ENCODE assay signal across 28 cellular contexts in the genomic region with DNA sequence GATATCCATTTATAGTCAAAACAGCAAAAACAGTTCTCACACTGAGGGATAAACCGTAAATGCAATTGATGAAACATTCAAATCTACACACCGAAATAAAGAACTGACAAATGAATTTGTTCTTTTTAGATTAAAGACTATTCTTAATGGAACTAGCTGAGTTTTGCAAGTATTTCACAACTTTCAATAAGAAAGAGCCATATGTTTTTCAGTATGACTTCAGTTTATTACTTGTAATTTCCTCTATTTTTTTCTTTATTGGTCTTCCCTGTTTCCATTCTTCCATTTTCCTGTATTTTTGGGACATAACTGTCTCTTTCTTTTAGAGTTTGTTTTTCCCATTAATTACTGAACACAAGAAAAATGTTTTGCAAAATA. TPM values are rescaled to one million over a fixed set of nuclear protein-coding genes. Genes with fewer than 3 reads are reported as not detected.
DNase-seq lines count a peak whose midpoint lies in the region; ATAC-seq, FAIRE-seq and TF ChIP-seq lines count a peak whose summit lies in the region.
"Had no signal": no experiment of that assay in that cellular context is flagged by ENCODE, and none has a peak within 500 bp of the region (broad histone marks: within the 10 kb centered on the region; RNA-seq: fewer than 3 reads in every experiment).

No MANE protein-coding gene starts in this region.

- H3K4me2 ChIP-seq in endothelial cell of umbilical vein (ENCODE audit: insufficient read depth, low read length), result peak overlapping the region; percentile 87

- H3K9ac ChIP-seq in endothelial cell of umbilical vein (replicated peaks; ENCODE audit: extremely low read depth, insufficient read depth, low read length), result no peak overlapping the region

- H3K79me2 ChIP-seq in endothelial cell of umbilical vein (ENCODE audit: control insufficient read depth, insufficient read depth, low read length), result peaks cover 79% of the 10 kb centered on the region

- peaks cover 50% of the 10 kb centered on the region for H3K4me1 Mint-ChIP-seq in T-helper 1 cell treated with Interleukin-12 subunit alpha and Interleukin-12 subunit beta and Interleukin-4 antibody, amounts not matched to agents 30 μg/mL and 1 μg/mL, for 36 hours (ENCODE audit: low read depth)
- H3K4me1 Mint-ChIP-seq in type B pancreatic cell (ENCODE audit: unreplicated experiment), result peaks cover 4% of the 10 kb centered on the region
- peaks cover 35% of the 10 kb centered on the region for H3K4me1 Mint-ChIP-seq in stimulated activated memory B cell treated with anti-CD40 and anti-IgM and Interleukin-4, amounts not matched to agents 10 μg/mL and 1 μg/mL and 100 μg/mL, for 72 hours

- no TSS peak for BruUV-seq in endothelial cell of umbilical vein (replicated peaks; lab: Mats Ljungman, UMichigan)

- H3K27me3 ChIP-seq in SJSA1 (replicated peaks) (no peaks in the 10 kb centered on the region), endothelial cell of umbilical vein (ENCODE audit: control insufficient read depth in 2 of 2, insufficient read depth in 2 of 2, low read length in 2 of 2) (no peaks in the 10 kb centered on the region)
- H3K27me3 ChIP-seq: adrenal gland, brain microvascular endothelial cell had no signal

- H3K4me3 ChIP-seq in SJSA1, result no peak overlapping the region
- H3K4me3 ChIP-seq in endothelial cell of umbilical vein (replicated peaks in 1 of 3; ENCODE audit: insufficient read depth in 1 of 3, low read depth in 1 of 3, low read length in 3 of 3), result no peak overlapping the region
- H3K4me3 ChIP-seq: adrenal gland, dorsolateral prefrontal cortex, prostate gland, sigmoid colon had no signal

- no peaks in the 10 kb centered on the region for H4K20me1 ChIP-seq in endothelial cell of umbilical vein (replicated peaks; ENCODE audit: control insufficient read depth, extremely low read depth, insufficient read depth, low read length)

- POLR2A ChIA-PET in endothelial cell of umbilical vein (lab: Charles Lee), result interaction anchor here (0.5 to 1.1 kb wide), 2 partner anchors 43 to 90 kb away, joined by 3 read pairs; no protein-coding TSS in a partner anchor

- TF ChIP-seq POLR2A in endothelial cell of umbilical vein (IDR thresholded peaks at IDR 0.05; ENCODE audit: low read depth, low read length), result no peak

- no peak for ATAC-seq in stimulated activated memory B cell treated with anti-CD40 and anti-IgM and Interleukin-4, amounts not matched to agents 10 μg/mL and 1 μg/mL and 100 μg/mL, for 72 hours
- no peak for ATAC-seq in HG03439 (IDR thresholded peaks at IDR 0.05; ENCODE audit: unreplicated experiment)
- ATAC-seq: activated T-cell treated with anti-CD3 and anti-CD28 coated beads, Interleukin-2, amount 50 U/mL, for 72 hours; stimulated activated effector memory CD8-positive, alpha-beta T cell treated with anti-CD3 and anti-CD28 coated beads, Interleukin-12 subunit alpha, Interleukin-12 subunit beta, amount 100 ng/mL, for 72 hours had no signal

- H3K9me1 ChIP-seq in endothelial cell of umbilical vein (replicated peaks; ENCODE audit: control insufficient read depth, extremely low read depth, insufficient read depth, low read length), result no peaks in the 10 kb centered on the region

- CTCF ChIA-PET in endothelial cell of umbilical vein (lab: Charles Lee), result interaction anchor here (1.3 to 4.5 kb wide), 4 partner anchors 14 to 91 kb away, joined by 3 to 45 read pairs (median 6); no protein-coding TSS in a partner anchor

- intact Hi-C loops in endothelial cell of umbilical vein (cut with micrococcal nuclease), result loop anchor here (1.0 kb wide), 1 partner anchor 35 kb away; no protein-coding TSS in a partner anchor

- H3K4me3 Mint-ChIP-seq in T-helper 1 cell treated with Interleukin-12 subunit alpha and Interleukin-12 subunit beta and Interleukin-4 antibody, amounts not matched to agents 30 μg/mL and 1 μg/mL, for 36 hours, result peak overlapping the region; percentile 22
- peak overlapping the region; percentile 2 for H3K4me3 Mint-ChIP-seq in type B pancreatic cell
- H3K4me3 Mint-ChIP-seq in stimulated activated memory B cell treated with anti-CD40 and anti-IgM and Interleukin-4, amounts not matched to agents 10 μg/mL and 1 μg/mL and 100 μg/mL, for 72 hours, result no peak overlapping the region
- H3K4me3 Mint-ChIP-seq: activated T-cell treated with anti-CD3 and anti-CD28 coated beads, Interleukin-2, amount 50 U/mL, for 72 hours; CD4-positive, alpha-beta T cell; IgD-negative memory B cell; stimulated activated effector memory CD8-positive, alpha-beta T cell treated with anti-CD3 and anti-CD28 coated beads, Interleukin-12 subunit alpha, Interleukin-12 subunit beta, amount 100 ng/mL, for 72 hours had no signal

- peaks cover 56% of the 10 kb centered on the region for H3K4me1 ChIP-seq in SJSA1 (replicated peaks)
- peaks cover 40% of the 10 kb centered on the region for H3K4me1 ChIP-seq in endothelial cell of umbilical vein (ENCODE audit: control insufficient read depth, extremely low read depth, insufficient read depth, low read length)
- H3K4me1 ChIP-seq: prostate gland had no signal

- TF ChIP-seq CTCF in endothelial cell of umbilical vein (IDR thresholded peaks at IDR 0.05; ENCODE audit: extremely low read depth in 1 of 2, insufficient read depth in 1 of 2, low read depth in 1 of 2, low read length in 2 of 2) (no peak), type B pancreatic cell (conservative IDR thresholded peaks at IDR 0.05) (no peak)

- dilution Hi-C loops in endothelial cell of umbilical vein (cut with MboI; ENCODE audit: extremely low pct_ligation_motif_present, low sequenced_read_pairs), result no loop called here

- peaks cover 23% of the 10 kb centered on the region for H3K27me3 Mint-ChIP-seq in T-helper 1 cell treated with Interleukin-12 subunit alpha and Interleukin-12 subunit beta and Interleukin-4 antibody, amounts not matched to agents 30 μg/mL and 1 μg/mL, for 36 hours (ENCODE audit: low read depth)
- H3K27me3 Mint-ChIP-seq in type B pancreatic cell, result peaks cover 14% of the 10 kb centered on the region
- peaks cover 19% of the 10 kb centered on the region for H3K27me3 Mint-ChIP-seq in stimulated activated memory B cell treated with anti-CD40 and anti-IgM and Interleukin-4, amounts not matched to agents 10 μg/mL and 1 μg/mL and 100 μg/mL, for 72 hours

- no peak for DNase-seq in T-helper 1 cell
- no peak for DNase-seq in SJSA1 (ENCODE audit: low read depth in 1 of 2, low spot score in 2 of 2)
- no peak for DNase-seq in endothelial cell of umbilical vein (ENCODE audit: low read depth, low spot score)
- no peak for DNase-seq in type B pancreatic cell (ENCODE audit: extremely low spot score, unreplicated experiment)
- no peak for DNase-seq in SKM-1 treated with dmso at 0.1 percent for 144 hours (lab: John Stamatoyannopoulos, UW; ENCODE audit: unreplicated experiment)
- DNase-seq: 8988T; activated CD4-positive, alpha-beta T cell treated with anti-CD3 and anti-CD28 coated beads, Interleukin-2, amount 50 U/mL, for 48 hours; activated naive CD4-positive, alpha-beta T cell; activated T-cell treated with anti-CD3 and anti-CD28 coated beads, Interleukin-2, amount 50 U/mL, for 72 hours; adrenal gland; brain microvascular endothelial cell; CD4-positive, alpha-beta T cell; dorsolateral prefrontal cortex; NCI-H1092; NCI-H446 treated with DMSO at 0.1 percent for 48 hours; sigmoid colon; stimulated activated CD4-positive, alpha-beta T cell treated with anti-CD3 and anti-CD28 coated beads, Interleukin-15, amount 100 ng/mL, for 24 hours; substantia nigra had no signal

- no peak for FAIRE-seq in endothelial cell of umbilical vein (lab: Jason Lieb, UNC)
- FAIRE-seq: D721Med, endometrium, frontal cortex, TTC549 had no signal

- H3K36me3 ChIP-seq in SJSA1 (peaks cover 22% of the 10 kb centered on the region), endothelial cell of umbilical vein (ENCODE audit: control insufficient read depth in 2 of 2, extremely low read depth in 1 of 2, insufficient read depth in 2 of 2, low read length in 2 of 2) (peaks cover 0 to 5% of the 10 kb centered on the region in 2 experiments)
- H3K36me3 ChIP-seq: adrenal gland, brain microvascular endothelial cell, prostate gland, sigmoid colon had no signal

- H3K9me3 Mint-ChIP-seq in T-helper 1 cell treated with Interleukin-12 subunit alpha and Interleukin-12 subunit beta and Interleukin-4 antibody, amounts not matched to agents 30 μg/mL and 1 μg/mL, for 36 hours, result no peaks in the 10 kb centered on the region
- H3K9me3 Mint-ChIP-seq in type B pancreatic cell, result no peaks in the 10 kb centered on the region
- H3K9me3 Mint-ChIP-seq in stimulated activated memory B cell treated with anti-CD40 and anti-IgM and Interleukin-4, amounts not matched to agents 10 μg/mL and 1 μg/mL and 100 μg/mL, for 72 hours, result no peaks in the 10 kb centered on the region
- H3K9me3 Mint-ChIP-seq: CD4-positive, alpha-beta T cell; IgD-negative memory B cell; stimulated activated effector memory CD8-positive, alpha-beta T cell treated with anti-CD3 and anti-CD28 coated beads, Interleukin-12 subunit alpha, Interleukin-12 subunit beta, amount 100 ng/mL, for 72 hours had no signal

- H3K27ac ChIP-seq in SJSA1 (peak overlapping the region; percentile 66; the same call in 1 of the 2 replicates), endothelial cell of umbilical vein (ENCODE audit: insufficient read depth, low read depth, low read length) (peak overlapping the region; percentile 74)
- H3K27ac ChIP-seq: brain microvascular endothelial cell, dorsolateral prefrontal cortex, prostate gland, sigmoid colon had no signal

- H2AFZ ChIP-seq in endothelial cell of umbilical vein (ENCODE audit: low read depth, low read length), result no peak overlapping the region

- no peaks in the 10 kb centered on the region for H3K9me3 ChIP-seq in SJSA1 (replicated peaks)
- no peaks in the 10 kb centered on the region for H3K9me3 ChIP-seq in endothelial cell of umbilical vein (replicated peaks; ENCODE audit: control insufficient read depth, insufficient read depth, low read length)
- H3K9me3 ChIP-seq: adrenal gland, prostate gland, sigmoid colon had no signal

- H3K36me3 Mint-ChIP-seq in T-helper 1 cell treated with Interleukin-12 subunit alpha and Interleukin-12 subunit beta and Interleukin-4 antibody, amounts not matched to agents 30 μg/mL and 1 μg/mL, for 36 hours (ENCODE audit: low read depth), result peaks cover 7% of the 10 kb centered on the region
- H3K36me3 Mint-ChIP-seq in type B pancreatic cell, result peaks cover 49% of the 10 kb centered on the region
- H3K36me3 Mint-ChIP-seq in stimulated activated memory B cell treated with anti-CD40 and anti-IgM and Interleukin-4, amounts not matched to agents 10 μg/mL and 1 μg/mL and 100 μg/mL, for 72 hours, result peaks cover 16% of the 10 kb centered on the region
- H3K36me3 Mint-ChIP-seq: stimulated activated effector memory CD8-positive, alpha-beta T cell treated with anti-CD3 and anti-CD28 coated beads, Interleukin-12 subunit alpha, Interleukin-12 subunit beta, amount 100 ng/mL, for 72 hours had no signal

- peak overlapping the region; percentile 28 for H3K27ac Mint-ChIP-seq in T-helper 1 cell treated with Interleukin-12 subunit alpha and Interleukin-12 subunit beta and Interleukin-4 antibody, amounts not matched to agents 30 μg/mL and 1 μg/mL, for 36 hours
- H3K27ac Mint-ChIP-seq in type B pancreatic cell, result peak overlapping the region; percentile 47
- no peak overlapping the region for H3K27ac Mint-ChIP-seq in stimulated activated memory B cell treated with anti-CD40 and anti-IgM and Interleukin-4, amounts not matched to agents 10 μg/mL and 1 μg/mL and 100 μg/mL, for 72 hours
- H3K27ac Mint-ChIP-seq: activated T-cell treated with anti-CD3 and anti-CD28 coated beads, Interleukin-2, amount 50 U/mL, for 72 hours; CD4-positive, alpha-beta T cell; IgD-negative memory B cell; stimulated activated effector memory CD8-positive, alpha-beta T cell treated with anti-CD3 and anti-CD28 coated beads, Interleukin-12 subunit alpha, Interleukin-12 subunit beta, amount 100 ng/mL, for 72 hours had no signal

RNA-seq across cellular contexts. Expression of gene BCAT1, which starts 4.3 kb away (rescaled TPM):
- total RNA-seq in SJSA1 (2014; rRNA removed; shearing (Covaris generic)), result 102 and 107 TPM in 2 replicates
- total RNA-seq in endothelial cell of umbilical vein, result 267 and 296 TPM in 2 replicates
- 13.5 and 21.6 TPM in 2 replicates for polyA plus RNA-seq in endothelial cell of umbilical vein
- polyA plus RNA-seq in endothelial cell of umbilical vein (2011; cell fraction: cytosol; rRNA removed), result 24.8 and 26.2 TPM in 2 replicates
- 32.4 and 41.5 TPM in 2 replicates for polyA plus RNA-seq in endothelial cell of umbilical vein (2011; cell fraction: nucleus; rRNA removed)
- polyA plus RNA-seq in endothelial cell of umbilical vein (2012), result 88.2 and 130 TPM in 2 replicates
- 112 and 113 TPM in 2 replicates for polyA minus RNA-seq in endothelial cell of umbilical vein
- polyA minus RNA-seq in endothelial cell of umbilical vein (2011; cell fraction: cytosol; rRNA and poly(A)+ RNA removed), result not detected
- polyA minus RNA-seq in endothelial cell of umbilical vein (2011; cell fraction: nucleus; rRNA and poly(A)+ RNA removed), result 87.1 and 122 TPM in 2 replicates
- total RNA-seq in type B pancreatic cell (ENCODE audit: low replicate concordance), result 153 and 573 TPM in 2 replicates
